ENCODE assay signal across 29 cellular contexts in the genomic region with DNA sequence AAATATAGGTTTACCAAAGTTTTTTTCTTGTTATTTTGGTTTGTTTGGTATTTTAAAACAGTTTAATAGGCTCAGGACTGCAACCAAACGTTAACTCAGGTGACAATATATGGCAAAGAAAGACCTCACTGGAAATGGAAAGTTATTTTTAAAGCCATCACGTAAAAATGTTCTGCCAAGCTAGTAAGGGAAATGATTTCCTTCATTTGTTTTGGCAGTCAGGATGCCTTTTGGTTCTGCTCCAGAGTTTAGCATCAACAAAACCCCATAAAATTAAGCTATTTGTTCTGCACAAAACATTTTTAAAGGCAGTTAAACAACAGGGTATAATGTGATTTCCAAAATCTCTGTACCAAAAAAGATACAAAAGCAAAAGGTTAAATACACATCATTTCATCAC.
"Had no signal": no experiment of that assay in that cellular context is flagged by ENCODE, and none has a peak within 500 bp of the region (broad histone marks: within the 10 kb centered on the region; RNA-seq: fewer than 3 reads in every experiment).

No MANE protein-coding gene starts in this region.

- FAIRE-seq: small intestine had no signal

- H3K27ac ChIP-seq: brain microvascular endothelial cell, coronary artery, epithelial cell of prostate, esophagus squamous epithelium, left lung, lower lobe of right lung, pancreas, psoas muscle, sigmoid colon, stomach, tibial artery, upper lobe of right lung had no signal

- H3K27me3 ChIP-seq: ascending aorta, brain microvascular endothelial cell, esophagus squamous epithelium, left lung, pancreas, sigmoid colon, stomach, tibial artery, upper lobe of right lung had no signal

- H3K4me3 ChIP-seq: ascending aorta, coronary artery, esophagus squamous epithelium, left lung, lower lobe of right lung, pancreas, psoas muscle, sigmoid colon, stomach, tibial artery, upper lobe of right lung had no signal

- H3K4me1 ChIP-seq: ascending aorta, esophagus squamous epithelium, left lung, lower lobe of right lung, pancreas, psoas muscle, stomach, upper lobe of right lung had no signal

- ATAC-seq: left lung; lower lobe of right lung; naive thymus-derived CD8-positive, alpha-beta T cell; pancreas; psoas muscle; stimulated activated memory B cell treated with anti-CD40 and anti-IgM and Interleukin-4, amounts not matched to agents 10 μg/mL and 1 μg/mL and 100 μg/mL, for 72 hours; upper lobe of right lung; WTC11 had no signal

- H3K36me3 ChIP-seq: ascending aorta, brain microvascular endothelial cell, esophagus squamous epithelium, left lung, lower lobe of right lung, pancreas, sigmoid colon, stomach, tibial artery, upper lobe of right lung had no signal

- DNase-seq: activated CD4-positive, alpha-beta memory T cell treated with anti-CD3 and anti-CD28 coated beads, Interleukin-2, amount 10 ng/mL, durations not matched to agents 7 days and 5 days; activated CD4-positive, alpha-beta T cell treated with anti-CD3 and anti-CD28 coated beads for 1 hour; activated CD4-positive, alpha-beta T cell treated with anti-CD3 and anti-CD28 coated beads, Interleukin-2, amount 10 ng/mL, durations not matched to agents 7 days and 5 days; activated CD8-positive, alpha-beta memory T cell treated with anti-CD3 and anti-CD28 coated beads, Interleukin-2, amount 50 U/mL, for 48 hours; activated gamma-delta T cell; activated naive CD4-positive, alpha-beta T cell treated with anti-CD3 and anti-CD28 coated beads, Interleukin-2, amount 10 ng/mL, durations not matched to agents 7 days and 5 days; activated naive CD8-positive, alpha-beta T cell treated with anti-CD3 and anti-CD28 coated beads, Interleukin-2, amount 10 ng/mL, durations not matched to agents 7 days and 5 days; activated T-cell treated with anti-CD3 and anti-CD28 coated beads, Interleukin-2, amount 50 U/mL, for 24 hours; brain microvascular endothelial cell; esophagus squamous epithelium; left lung; lower lobe of right lung; mesenchymal stem cell; naive thymus-derived CD8-positive, alpha-beta T cell; nucleus accumbens; pancreas; psoas muscle; sigmoid colon; small intestine; stimulated activated CD4-positive, alpha-beta T cell treated with anti-CD3 and anti-CD28 coated beads, Interleukin-4, amount 100 ng/mL, for 4 hours; stimulated activated CD8-positive, alpha-beta memory T cell treated with anti-CD3 and anti-CD28 coated beads, Interleukin-4, amount 100 ng/mL, for 48 hours; stomach; tibial artery; upper lobe of right lung had no signal

- H3K9me3 ChIP-seq: ascending aorta, esophagus squamous epithelium, left lung, lower lobe of right lung, pancreas, psoas muscle, sigmoid colon, stomach, tibial artery, upper lobe of right lung had no signal
